ENCODE assay signal across 24 cellular contexts in genomic region chr15:63334821-63335220, GRCh38. TPM values are rescaled to one million over a fixed set of nuclear protein-coding genes. Genes with fewer than 3 reads are reported as not detected.
"Had no signal": no experiment of that assay in that cellular context is flagged by ENCODE, and none has a peak within 500 bp of the region (broad histone marks: within the 10 kb centered on the region; RNA-seq: fewer than 3 reads in every experiment).

No MANE protein-coding gene starts in this region.

- H3K9me3 ChIP-seq: lower lobe of right lung, neutrophil, pancreas, right lobe of liver, thyroid gland had no signal

- H3K4me3 Mint-ChIP-seq: endodermal cell; immature natural killer cell; natural killer cell treated with Interleukin-12 subunit alpha and Interleukin-12 subunit beta and Interleukin-15 and Interleukin-18, amount 100 ng/mL, for 72 hours; neural crest cell; stimulated activated naive B cell treated with anti-CD40 and anti-IgM and Interleukin-4, amounts not matched to agents 10 μg/mL and 1 μg/mL and 100 μg/mL, for 72 hours; stimulated activated naive CD8-positive, alpha-beta T cell treated with anti-CD3 and anti-CD28 coated beads, Interleukin-15, amount 100 ng/mL, for 72 hours had no signal

- DNase-seq: effector CD8-positive, alpha-beta T cell; endodermal cell; foreskin keratinocyte; hypothalamus; immature natural killer cell; islet precursor cell; kidney glomerular epithelial cell; left ventricle myocardium superior; lower lobe of right lung; pancreas; right lobe of liver; small intestine; stimulated activated CD4-positive, alpha-beta T cell treated with anti-CD3 and anti-CD28 coated beads, Interleukin-15, amount 100 ng/mL, for 24 hours; stimulated activated CD4-positive, alpha-beta T cell treated with anti-CD3 and anti-CD28 coated beads, Interleukin-2, amount 100 ng/mL, for 48 hours; stimulated activated naive B cell treated with anti-CD40 and anti-IgM and Interleukin-4, amounts not matched to agents 10 μg/mL and 1 μg/mL and 100 μg/mL, for 72 hours; stimulated activated naive CD8-positive, alpha-beta T cell treated with anti-CD3 and anti-CD28 coated beads, Interleukin-15, amount 100 ng/mL, for 72 hours; thyroid gland; trophoblast cell had no signal

- H3K36me3 Mint-ChIP-seq: immature natural killer cell; natural killer cell treated with Interleukin-12 subunit alpha and Interleukin-12 subunit beta and Interleukin-15 and Interleukin-18, amount 100 ng/mL, for 72 hours; stimulated activated naive B cell treated with anti-CD40 and anti-IgM and Interleukin-4, amounts not matched to agents 10 μg/mL and 1 μg/mL and 100 μg/mL, for 72 hours had no signal

- H3K27ac Mint-ChIP-seq: endodermal cell; immature natural killer cell; natural killer cell treated with Interleukin-12 subunit alpha and Interleukin-12 subunit beta and Interleukin-15 and Interleukin-18, amount 100 ng/mL, for 72 hours; stimulated activated naive B cell treated with anti-CD40 and anti-IgM and Interleukin-4, amounts not matched to agents 10 μg/mL and 1 μg/mL and 100 μg/mL, for 72 hours; stimulated activated naive CD8-positive, alpha-beta T cell treated with anti-CD3 and anti-CD28 coated beads, Interleukin-15, amount 100 ng/mL, for 72 hours had no signal

- H3K36me3 ChIP-seq: lower lobe of right lung, neutrophil, pancreas, right lobe of liver, thyroid gland had no signal

- H3K27me3 ChIP-seq: foreskin keratinocyte, neutrophil, pancreas, right lobe of liver, thyroid gland had no signal

- H3K4me1 ChIP-seq: lower lobe of right lung, pancreas, thyroid gland had no signal

- ATAC-seq: esophagus mucosa; foreskin keratinocyte; left ventricle myocardium superior; lower lobe of right lung; natural killer cell treated with Interleukin-12 subunit alpha and Interleukin-12 subunit beta and Interleukin-15 and Interleukin-18, amount 100 ng/mL, for 72 hours; pancreas; right lobe of liver; stimulated activated naive B cell treated with anti-CD40 and anti-IgM and Interleukin-4, amounts not matched to agents 10 μg/mL and 1 μg/mL and 100 μg/mL, for 72 hours; stimulated activated naive CD8-positive, alpha-beta T cell treated with anti-CD3 and anti-CD28 coated beads, Interleukin-15, amount 100 ng/mL, for 72 hours had no signal

- H3K27ac ChIP-seq: epithelial cell of prostate, foreskin keratinocyte, lower lobe of right lung, neutrophil, pancreas, right lobe of liver, thyroid gland had no signal

- H3K9me3 Mint-ChIP-seq: endodermal cell; immature natural killer cell; natural killer cell treated with Interleukin-12 subunit alpha and Interleukin-12 subunit beta and Interleukin-15 and Interleukin-18, amount 100 ng/mL, for 72 hours; neural crest cell; stimulated activated naive B cell treated with anti-CD40 and anti-IgM and Interleukin-4, amounts not matched to agents 10 μg/mL and 1 μg/mL and 100 μg/mL, for 72 hours; stimulated activated naive CD8-positive, alpha-beta T cell treated with anti-CD3 and anti-CD28 coated beads, Interleukin-15, amount 100 ng/mL, for 72 hours had no signal

- H3K4me3 ChIP-seq: lower lobe of right lung, pancreas, right lobe of liver, thyroid gland had no signal

- H3K4me1 Mint-ChIP-seq: immature natural killer cell; neural crest cell; stimulated activated naive CD8-positive, alpha-beta T cell treated with anti-CD3 and anti-CD28 coated beads, Interleukin-15, amount 100 ng/mL, for 72 hours had no signal

RNA-seq across cellular contexts. Expression of gene CA12, which starts 46.8 kb away (rescaled TPM):
- total RNA-seq: mononuclear cell; natural killer cell treated with Interleukin-12 subunit alpha and Interleukin-12 subunit beta and Interleukin-15 and Interleukin-18, amount 100 ng/mL, for 72 hours had no signal
- polyA plus RNA-seq: immature natural killer cell had no signal
